In the genomic region with DNA sequence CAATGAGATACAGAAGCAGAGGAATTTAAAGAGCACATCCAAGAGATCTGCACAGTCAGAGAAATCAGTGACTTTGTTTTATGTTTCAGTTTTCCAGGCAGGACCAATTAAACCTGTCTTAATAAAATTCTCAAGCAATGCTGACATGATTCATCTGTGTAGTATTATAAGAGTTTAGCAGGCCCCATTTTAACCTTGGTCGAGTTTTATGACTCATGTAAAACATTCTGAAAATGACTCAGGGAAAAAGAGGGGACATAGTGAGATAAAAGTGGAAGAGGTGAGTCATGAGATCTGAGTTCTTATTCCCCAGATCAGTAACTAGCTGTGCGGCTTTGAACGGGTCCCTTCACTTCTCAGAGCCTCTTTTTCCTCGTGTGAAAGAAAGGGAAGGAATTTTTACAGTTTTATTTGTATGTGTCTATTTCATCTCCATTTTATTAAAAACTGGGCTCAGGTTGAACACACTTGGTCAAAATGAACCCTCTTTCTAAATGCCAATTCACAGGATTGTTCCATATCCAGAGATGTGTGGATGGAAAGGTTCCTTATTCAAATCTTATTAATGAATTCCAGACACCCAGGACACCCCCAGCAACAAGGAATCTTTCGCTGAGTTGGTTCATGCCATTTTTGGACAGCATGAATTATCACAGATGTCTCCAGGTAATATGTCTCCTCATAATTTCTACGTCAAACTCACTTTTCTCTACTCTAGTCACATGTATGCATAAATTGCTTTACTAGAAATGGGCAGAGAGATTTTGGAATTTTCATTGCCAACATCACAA, we compare ENCODE assay signal across 8 cellular contexts.
DNase-seq lines count a peak whose midpoint lies in the region; ATAC-seq and TF ChIP-seq lines count a peak whose summit lies in the region.

No MANE protein-coding gene starts in this region.

- ATAC-seq in GM21515 (IDR thresholded peaks at IDR 0.05; ENCODE audit: unreplicated experiment) (peak; percentile 78), HG03575 (IDR thresholded peaks at IDR 0.05; ENCODE audit: extremely low read depth, insufficient number of reproducible peaks, low FRiP score, unreplicated experiment) (peak; percentile 76), left colon (peak; percentile 84), aorta (ENCODE audit: low FRiP score) (peak; percentile 85)

- H3K27me3 Mint-ChIP-seq in progenitor cell of endocrine pancreas, result no peaks in the 10 kb centered on the region

- TF ChIP-seq CTCF in progenitor cell of endocrine pancreas (IDR thresholded peaks at IDR 0.05; ENCODE audit: unreplicated experiment), result no peak

- peak overlapping the region; percentile 51 to 59 for H3K27ac ChIP-seq in aorta (ENCODE audit: low read depth in 1 of 2, low read length in 2 of 2)

- H3K9me3 ChIP-seq in adipocyte (ENCODE audit: control insufficient read depth, low read length) (no peaks in the 10 kb centered on the region), aorta (ENCODE audit: control insufficient read depth, low read length) (no peaks in the 10 kb centered on the region)

- peak overlapping the region; percentile 68 for H3K9ac ChIP-seq in adipocyte (ENCODE audit: low read length)

- peaks cover 59% of the 10 kb centered on the region for H3K4me1 ChIP-seq in adipocyte (ENCODE audit: control insufficient read depth, insufficient read depth, low read length)
- H3K4me1 ChIP-seq in aorta (ENCODE audit: control insufficient read depth in 1 of 2, insufficient read depth in 2 of 2, low read length in 2 of 2), result no peaks in the 10 kb centered on the region

- no peaks in the 10 kb centered on the region for H3K27me3 ChIP-seq in adipocyte (replicated peaks; ENCODE audit: control insufficient read depth, insufficient read depth, low read length)
- no peaks in the 10 kb centered on the region for H3K27me3 ChIP-seq in aorta (ENCODE audit: control insufficient read depth in 1 of 2, insufficient read depth in 2 of 2, low read length in 1 of 2)

- no peaks in the 10 kb centered on the region for H3K9me3 Mint-ChIP-seq in progenitor cell of endocrine pancreas (ENCODE audit: low read depth)

- no peaks in the 10 kb centered on the region for H3K4me1 Mint-ChIP-seq in progenitor cell of endocrine pancreas (ENCODE audit: low read depth)

- peak overlapping the region; percentile 48 for H3K4me3 ChIP-seq in adipocyte (ENCODE audit: low read length)
- H3K4me3 ChIP-seq in aorta (ENCODE audit: low read length in 2 of 2), result no peak overlapping the region

- intact Hi-C loops in left colon (cut with DNase I, micrococcal nuclease), result no loop called here
- intact Hi-C loops in aorta (cut with DNase I), result loop anchor here in 1 of 2 donors (5.0 kb wide), 1 partner anchor 45 kb away; no protein-coding TSS in a partner anchor

- no peaks in the 10 kb centered on the region for H3K36me3 ChIP-seq in adipocyte (ENCODE audit: control insufficient read depth, insufficient read depth, low read length, severe bottlenecking)
- no peaks in the 10 kb centered on the region for H3K36me3 ChIP-seq in aorta (ENCODE audit: control insufficient read depth in 1 of 2, insufficient read depth in 2 of 2, low read length in 1 of 2)

- WGBS in aorta, 2 donors, result 36 to 39% methylated on average over 6 of the region's 6 CpGs

- no peaks in the 10 kb centered on the region for H3K36me3 Mint-ChIP-seq in progenitor cell of endocrine pancreas (ENCODE audit: insufficient read depth)

- no peak overlapping the region for H3K4me3 Mint-ChIP-seq in progenitor cell of endocrine pancreas (ENCODE audit: low read depth)

- H3K27ac Mint-ChIP-seq in progenitor cell of endocrine pancreas, result no peak overlapping the region

- DNase-seq in EL, result peak; percentile 98
- peak; percentile 96 for DNase-seq in adipocyte (ENCODE audit: low read depth)
- no peak for DNase-seq in left colon
- no peak for DNase-seq in aorta
- no peak for DNase-seq in progenitor cell of endocrine pancreas (ENCODE audit: low spot score, unreplicated experiment)
- DNase-seq in central memory CD4-positive, alpha-beta T cell, result no peak

Comparison
In these comparisons a context has a peak if more than half of its experiments do, and no peak if none do; other contexts are left out.
1. DNase-seq: peak in EL (single experiment) and adipocyte (single experiment); none in left colon (0 of 2), aorta (0 of 2), progenitor cell of endocrine pancreas (single experiment) and central memory CD4-positive, alpha-beta T cell (single experiment).
2. Peak in every context shown above with its lines, with median percentiles within 50 percentile points of each other: ATAC-seq.